In the genomic region with DNA sequence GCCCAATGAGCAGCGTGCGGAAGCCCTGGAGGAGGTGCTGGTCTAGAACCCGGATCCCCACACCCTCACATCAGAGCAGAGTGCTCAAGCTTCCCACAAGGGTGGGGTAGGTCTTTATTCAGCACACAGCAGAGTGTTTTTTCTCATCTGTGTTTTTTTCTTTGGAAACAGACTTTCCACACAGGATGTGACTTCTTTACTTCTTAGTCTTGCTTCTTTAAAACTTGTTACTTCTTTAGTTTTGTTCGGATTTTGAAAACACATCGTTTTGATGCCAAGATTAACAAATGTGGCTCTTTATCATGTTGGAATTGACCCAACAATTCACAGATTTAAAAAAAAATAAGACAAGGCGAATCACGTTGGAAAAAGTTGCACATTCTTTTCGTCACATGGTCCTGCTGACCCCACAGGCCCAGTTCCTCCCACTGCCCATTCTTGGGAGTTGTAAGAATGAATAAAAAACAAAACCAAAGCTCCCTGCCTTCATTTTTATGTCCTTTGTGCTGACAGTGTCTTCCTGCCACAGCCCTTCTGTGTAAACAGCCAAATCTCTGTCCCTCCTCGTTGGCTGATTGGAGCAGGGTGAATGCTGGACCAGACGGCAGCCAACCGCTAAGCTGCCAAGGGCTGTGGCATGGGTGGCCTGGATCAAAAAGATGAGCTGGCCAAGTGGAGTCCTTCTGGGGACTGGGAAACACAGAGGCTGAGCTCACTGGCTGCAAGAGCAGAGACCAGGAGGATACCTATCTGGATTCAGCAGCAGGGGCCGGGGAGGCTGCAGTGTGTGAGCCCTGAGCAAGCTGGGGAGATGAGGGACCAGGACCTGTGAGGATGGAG, we compare ENCODE assay signal across 10 cellular contexts.
DNase-seq lines count a peak whose midpoint lies in the region; ATAC-seq and TF ChIP-seq lines count a peak whose summit lies in the region.
"Had no signal": no experiment of that assay in that cellular context is flagged by ENCODE, and none has a peak within 500 bp of the region (broad histone marks: within the 10 kb centered on the region; RNA-seq: fewer than 3 reads in every experiment).

No MANE protein-coding gene starts in this region.

- H3K27me3 ChIP-seq in neural progenitor cell: peaks cover 23% of the 10 kb centered on the region
- no peaks in the 10 kb centered on the region for H3K27me3 ChIP-seq in upper lobe of right lung

- no peak overlapping the region for H3K9ac ChIP-seq in neural progenitor cell

- no peak overlapping the region for H3K4me2 ChIP-seq in neural progenitor cell

- ATAC-seq in activated CD8-positive, alpha-beta memory T cell treated with anti-CD3 and anti-CD28 coated beads, Interleukin-2, amount 10 ng/mL, durations not matched to agents 7 days and 5 days: no peak
- ATAC-seq in upper lobe of right lung: peak; percentile 56
- ATAC-seq in GM19324 (IDR thresholded peaks at IDR 0.05; ENCODE audit: low FRiP score, unreplicated experiment): no peak

- CTCF ChIA-PET in activated CD8-positive, alpha-beta memory T cell treated with anti-CD3 and anti-CD28 coated beads, Interleukin-2, amount 10 ng/mL, durations not matched to agents 7 days and 5 days (lab: Charles Lee): interaction anchor here (1.2 kb wide), 1 partner anchor 11 kb away, joined by 3 read pairs; no protein-coding TSS in a partner anchor

- H3K9me3 ChIP-seq in neural progenitor cell (ENCODE audit: low read depth) (no peaks in the 10 kb centered on the region), upper lobe of right lung (no peaks in the 10 kb centered on the region)

- no peaks in the 10 kb centered on the region for H3K79me2 ChIP-seq in neural progenitor cell (ENCODE audit: low read depth)

- H3K36me3 ChIP-seq in neural progenitor cell (no peaks in the 10 kb centered on the region), upper lobe of right lung (no peaks in the 10 kb centered on the region)

- no peaks in the 10 kb centered on the region for H3K4me1 Mint-ChIP-seq in activated CD8-positive, alpha-beta memory T cell treated with anti-CD3 and anti-CD28 coated beads, Interleukin-2, amount 10 ng/mL, durations not matched to agents 7 days and 5 days
- no peaks in the 10 kb centered on the region for H3K4me1 Mint-ChIP-seq in neural progenitor cell

- TF ChIP-seq CTCF in fibroblast of villous mesenchyme (IDR thresholded peaks at IDR 0.05; ENCODE audit: insufficient read depth, low read depth, low read length) (no peak), neural progenitor cell (IDR thresholded peaks at IDR 0.05) (no peak), upper lobe of right lung (IDR thresholded peaks at IDR 0.05) (no peak)

- H2AFZ ChIP-seq in neural progenitor cell (replicated peaks): peak overlapping the region; percentile 45

- H3K27ac ChIP-seq in neural progenitor cell: no peak overlapping the region
- H3K27ac ChIP-seq in upper lobe of right lung: peak overlapping the region; percentile 30

- H3K9me3 Mint-ChIP-seq in activated CD8-positive, alpha-beta memory T cell treated with anti-CD3 and anti-CD28 coated beads, Interleukin-2, amount 10 ng/mL, durations not matched to agents 7 days and 5 days (ENCODE audit: low read depth): no peaks in the 10 kb centered on the region
- peaks cover 9% of the 10 kb centered on the region for H3K9me3 Mint-ChIP-seq in neural progenitor cell

- intact Hi-C loops in upper lobe of right lung (cut with DNase I): no loop called here

- no peak overlapping the region for H3K4me3 ChIP-seq in fibroblast of villous mesenchyme (ENCODE audit: low read depth, low read length)
- H3K4me3 ChIP-seq in neural progenitor cell: no peak overlapping the region
- H3K4me3 ChIP-seq in upper lobe of right lung: no peak overlapping the region

- no peaks in the 10 kb centered on the region for H4K20me1 ChIP-seq in neural progenitor cell (ENCODE audit: low read depth)

- H3K27ac Mint-ChIP-seq in activated CD8-positive, alpha-beta memory T cell treated with anti-CD3 and anti-CD28 coated beads, Interleukin-2, amount 10 ng/mL, durations not matched to agents 7 days and 5 days: no peak overlapping the region
- peak overlapping the region; percentile 46 for H3K27ac Mint-ChIP-seq in neural progenitor cell

- no peak overlapping the region for H3K4me3 Mint-ChIP-seq in activated CD8-positive, alpha-beta memory T cell treated with anti-CD3 and anti-CD28 coated beads, Interleukin-2, amount 10 ng/mL, durations not matched to agents 7 days and 5 days
- H3K4me3 Mint-ChIP-seq in neural progenitor cell: no peak overlapping the region

- H3F3A ChIP-seq in neural progenitor cell (ENCODE audit: low read depth): no peaks in the 10 kb centered on the region

- peak; percentile 42 for DNase-seq in activated CD8-positive, alpha-beta memory T cell treated with anti-CD3 and anti-CD28 coated beads, Interleukin-2, amount 50 U/mL, for 48 hours
- DNase-seq in activated CD8-positive, alpha-beta memory T cell treated with anti-CD3 and anti-CD28 coated beads, Interleukin-2, amount 10 ng/mL, durations not matched to agents 7 days and 5 days: no peak
- peak; percentile 57 for DNase-seq in fibroblast of villous mesenchyme (ENCODE audit: low read depth)
- no peak for DNase-seq in neural progenitor cell (ENCODE audit: low spot score)
- peak; percentile 52 for DNase-seq in upper lobe of right lung
- DNase-seq in 8988T: no peak
- DNase-seq in DMS153 treated with DMSO at 0.1 percent for 48 hours (lab: John Stamatoyannopoulos, UW; ENCODE audit: unreplicated experiment): no peak
- DNase-seq: cortex of kidney, NCI-H524 treated with DMSO at 0.1 percent for 48 hours had no signal

- H3K36me3 Mint-ChIP-seq in activated CD8-positive, alpha-beta memory T cell treated with anti-CD3 and anti-CD28 coated beads, Interleukin-2, amount 10 ng/mL, durations not matched to agents 7 days and 5 days: no peaks in the 10 kb centered on the region
- H3K36me3 Mint-ChIP-seq in neural progenitor cell: no peaks in the 10 kb centered on the region

- no peaks in the 10 kb centered on the region for H3K4me1 ChIP-seq in neural progenitor cell
- H3K4me1 ChIP-seq in upper lobe of right lung: no peaks in the 10 kb centered on the region

- H3K27me3 Mint-ChIP-seq in activated CD8-positive, alpha-beta memory T cell treated with anti-CD3 and anti-CD28 coated beads, Interleukin-2, amount 10 ng/mL, durations not matched to agents 7 days and 5 days: peaks cover 22% of the 10 kb centered on the region
- H3K27me3 Mint-ChIP-seq in neural progenitor cell (ENCODE audit: insufficient read depth, low read depth): peaks cover 2% of the 10 kb centered on the region

Comparison
In these comparisons a context has a peak if more than half of its experiments do, and no peak if none do; other contexts are left out.
1. DNase-seq: peak in activated CD8-positive, alpha-beta memory T cell treated with anti-CD3 and anti-CD28 coated beads, Interleukin-2, amount 50 U/mL, for 48 hours (single experiment), fibroblast of villous mesenchyme (single experiment) and upper lobe of right lung (single experiment); none in activated CD8-positive, alpha-beta memory T cell treated with anti-CD3 and anti-CD28 coated beads, Interleukin-2, amount 10 ng/mL, durations not matched to agents 7 days and 5 days (single experiment), neural progenitor cell (single experiment), 8988T (single experiment) and DMS153 treated with DMSO at 0.1 percent for 48 hours (single experiment).